Comparison of ENCODE assay signal across 8 cellular contexts in the genomic region with DNA sequence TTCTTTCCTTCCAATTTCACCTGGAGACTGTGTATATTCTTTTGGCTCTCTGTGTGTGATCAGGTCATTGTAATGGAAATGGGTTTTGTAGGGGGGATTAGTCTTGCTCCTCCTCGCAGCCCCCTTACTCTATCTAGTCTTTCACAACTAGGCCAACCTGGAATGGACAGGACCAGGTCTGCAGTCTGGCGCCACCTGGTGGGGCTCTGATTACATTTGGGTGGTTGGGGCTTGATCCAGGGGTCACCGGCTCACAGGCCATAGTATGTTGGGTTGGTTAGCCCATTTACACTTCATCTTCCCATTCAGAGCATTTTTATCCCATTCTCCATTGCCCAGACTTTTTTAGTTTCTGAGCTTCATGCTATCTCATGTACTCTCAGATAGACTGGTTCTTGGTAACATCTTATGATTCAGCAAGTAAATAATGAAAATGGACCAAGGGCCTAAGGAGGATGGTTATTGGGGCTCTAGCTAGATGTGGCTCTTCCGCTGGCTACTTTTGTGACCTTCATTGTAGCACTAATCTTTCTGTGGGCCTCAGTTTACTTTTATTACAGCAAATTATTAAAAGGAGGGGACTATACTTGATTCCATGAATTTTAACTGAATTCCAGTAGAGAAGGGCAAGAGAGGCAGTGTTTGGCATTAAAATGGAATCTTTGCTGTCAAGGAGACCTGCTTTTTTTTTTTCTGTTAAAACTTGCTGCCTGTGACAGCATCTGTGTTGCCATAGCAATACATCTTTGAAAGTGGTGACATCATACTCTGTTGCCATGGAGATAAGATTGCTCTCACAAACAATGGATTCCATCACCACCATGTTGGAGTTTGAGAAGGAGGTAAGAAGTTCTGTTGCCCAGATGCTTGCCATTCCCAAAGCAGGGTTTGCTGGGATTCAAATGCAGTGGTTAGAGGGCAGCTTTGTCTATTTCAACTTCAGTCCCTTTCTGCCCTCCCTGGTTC.
A peak's percentile ranks its signal among the peaks of the same experiment; 100 is the strongest.
DNase-seq lines count a peak whose midpoint lies in the region; ATAC-seq and TF ChIP-seq lines count a peak whose summit lies in the region.

No MANE protein-coding gene starts in this region.

- no peak for TF ChIP-seq POLR2A in upper lobe of left lung (IDR thresholded peaks at IDR 0.05)

- no peaks in the 10 kb centered on the region for H3K36me3 ChIP-seq in fibroblast of lung (ENCODE audit: control insufficient read depth, insufficient read depth, low read length)
- peaks cover 7 to 96% (median 59%) of the 10 kb centered on the region in 4 donors for H3K36me3 ChIP-seq in upper lobe of left lung

- H3K4me3 ChIP-seq in fibroblast of lung (replicated peaks in 1 of 4; ENCODE audit: control extremely low read depth in 1 of 4, insufficient read depth in 1 of 4, low read depth in 3 of 4, low read length in 4 of 4) = no peak overlapping the region
- H3K4me3 ChIP-seq in upper lobe of left lung = no peak overlapping the region

- H3K4me1 ChIP-seq in fibroblast of lung (ENCODE audit: control insufficient read depth, extremely low read depth, insufficient read depth, low read length) (peaks cover 4% of the 10 kb centered on the region), upper lobe of left lung (peaks cover 0 to 9% (median 0%) of the 10 kb centered on the region in 4 donors)

- H3K9me3 ChIP-seq in fibroblast of lung (ENCODE audit: control insufficient read depth, insufficient read depth, low read depth, low read length) (no peaks in the 10 kb centered on the region), upper lobe of left lung (no peaks in the 10 kb centered on the region)

- H3K4me2 ChIP-seq in fibroblast of lung (ENCODE audit: extremely low read depth, insufficient read depth, low read length) = no peak overlapping the region

- H3K27ac ChIP-seq in fibroblast of lung (ENCODE audit: insufficient read depth, low read length) (no peak overlapping the region), upper lobe of left lung (no peak overlapping the region)

- no peaks in the 10 kb centered on the region for H3K79me2 ChIP-seq in fibroblast of lung (ENCODE audit: control insufficient read depth, insufficient read depth, low read length)

- H3K27me3 ChIP-seq in fibroblast of lung (ENCODE audit: control insufficient read depth, insufficient read depth, low read length) = no peaks in the 10 kb centered on the region
- no peaks in the 10 kb centered on the region for H3K27me3 ChIP-seq in upper lobe of left lung

- 58 to 66% methylated on average over 4 of the region's 4 CpGs for whole genome bisulfite sequencing in upper lobe of left lung, 2 donors

- no peak overlapping the region for H3K9ac ChIP-seq in fibroblast of lung (ENCODE audit: insufficient read depth, low read length)

- no peak for TF ChIP-seq EP300 in upper lobe of left lung (IDR thresholded peaks at IDR 0.05)

- no peak overlapping the region for H2AFZ ChIP-seq in fibroblast of lung (ENCODE audit: low read length)

- no peaks in the 10 kb centered on the region for H4K20me1 ChIP-seq in fibroblast of lung (ENCODE audit: control insufficient read depth, extremely low read depth, insufficient read depth, low read length)

- TF ChIP-seq CTCF in fibroblast of lung (conservative IDR thresholded peaks at IDR 0.05 in 1 of 2, IDR thresholded peaks at IDR 0.05 in 1 of 2; ENCODE audit: low read depth in 1 of 2, low read length in 2 of 2) = peak; percentile 69 to 87
- TF ChIP-seq CTCF in upper lobe of left lung (IDR thresholded peaks at IDR 0.05) = peak; percentile 38 to 64 (median 56)

- DNase-seq in D341Med (ENCODE audit: low spot score) (peak; percentile 69), HCEC 1CT (peak; percentile 15), NCI-H460 (ENCODE audit: extremely low read depth, low read depth) (peak; percentile 47), fibroblast of lung (ENCODE audit: low read depth in 2 of 2) (peak; percentile 51 to 63), non-pigmented ciliary epithelial cell (ENCODE audit: low read depth) (peak; percentile 27), upper lobe of left lung (peak in 1 of 2 donors; percentile 49)
- DNase-seq in activated CD8-positive, alpha-beta memory T cell treated with anti-CD3 and anti-CD28 coated beads, Interleukin-2, amount 50 U/mL, for 48 hours = peak; percentile 84

- ATAC-seq in upper lobe of left lung (ENCODE audit: low FRiP score in 2 of 2) (peak; percentile 74), GM19395 (IDR thresholded peaks at IDR 0.05; ENCODE audit: unreplicated experiment) (no peak)
